10 cellular contexts compared by ENCODE assay signal in genomic region chr4:40990202-40990898, GRCh38.
A peak's percentile ranks its signal among the peaks of the same experiment; 100 is the strongest.
DNase-seq lines count a peak whose midpoint lies in the region; ATAC-seq and TF ChIP-seq lines count a peak whose summit lies in the region.
"Had no signal": no experiment of that assay in that cellular context is flagged by ENCODE, and none has a peak within 500 bp of the region (broad histone marks: within the 10 kb centered on the region; RNA-seq: fewer than 3 reads in every experiment).

No MANE protein-coding gene starts in this region.

- no peaks in the 10 kb centered on the region for H4K20me1 ChIP-seq in osteoblast (ENCODE audit: insufficient read depth, low read length)

- H3K4me3 ChIP-seq in GM12864 (ENCODE audit: low read depth, low read length) (no peak overlapping the region), choroid plexus epithelial cell (ENCODE audit: low read depth, low read length) (no peak overlapping the region), osteoblast (ENCODE audit: insufficient read depth, low read length) (peak overlapping the region; percentile 4)
- H3K4me3 ChIP-seq: prostate gland, stomach had no signal

- H3K9me3 ChIP-seq in osteoblast (ENCODE audit: low read depth, low read length) = no peaks in the 10 kb centered on the region
- H3K9me3 ChIP-seq: prostate gland, stomach had no signal

- H3K36me3 ChIP-seq in osteoblast (ENCODE audit: insufficient read depth, low read length) = no peaks in the 10 kb centered on the region
- H3K36me3 ChIP-seq: prostate gland, stomach had no signal

- no peak for TF ChIP-seq CTCF in GM12864 (IDR thresholded peaks at IDR 0.05; ENCODE audit: low read depth, low read length, missing control alignments)
- no peak for TF ChIP-seq CTCF in choroid plexus epithelial cell (conservative IDR thresholded peaks at IDR 0.05; ENCODE audit: low read depth, low read length)
- no peak for TF ChIP-seq CTCF in osteoblast (IDR thresholded peaks at IDR 0.05; ENCODE audit: extremely low read depth, low read depth, low read length)

- H3K27ac ChIP-seq in osteoblast (ENCODE audit: low read depth, low read length) = peak overlapping the region; percentile 88
- H3K27ac ChIP-seq: prostate gland, stomach had no signal

- DNase-seq in GM12864 (ENCODE audit: low read depth) = peak; percentile 55
- DNase-seq in NAMALWA (ENCODE audit: low spot score) = peak; percentile 77
- peak; percentile 97 for DNase-seq in choroid plexus epithelial cell (ENCODE audit: low read depth)
- peak; percentile 66 for DNase-seq in osteoblast (ENCODE audit: insufficient read length, low spot score, missing footprints)
- DNase-seq in NCI-H1417 treated with DMSO at 0.1 percent for 48 hours (lab: John Stamatoyannopoulos, UW) = no peak
- no peak for DNase-seq in NCI-H774 (lab: John Stamatoyannopoulos, UW)
- no peak for DNase-seq in GOT3 (lab: John Stamatoyannopoulos, UW)
- DNase-seq: stomach had no signal

- no peak for ATAC-seq in HG03280 (IDR thresholded peaks at IDR 0.05; ENCODE audit: unreplicated experiment)

- H3K4me1 ChIP-seq in osteoblast (ENCODE audit: insufficient read depth, low read length) = peaks cover 47% of the 10 kb centered on the region
- H3K4me1 ChIP-seq: prostate gland had no signal

- peaks cover 43% of the 10 kb centered on the region for H3K79me2 ChIP-seq in osteoblast (ENCODE audit: insufficient read depth, low read length)

- H3K4me2 ChIP-seq in osteoblast (ENCODE audit: insufficient read depth, low read length) = peak overlapping the region; percentile 62

- H2AFZ ChIP-seq in osteoblast (ENCODE audit: low read length) = no peak overlapping the region

- H3K27me3 ChIP-seq in osteoblast (ENCODE audit: insufficient read depth, low read length) = no peaks in the 10 kb centered on the region
- H3K27me3 ChIP-seq: stomach had no signal

Comparison
In these comparisons a context has a peak if more than half of its experiments do, and no peak if none do; other contexts are left out.
1. DNase-seq: peak in GM12864 (single experiment), NAMALWA (single experiment), choroid plexus epithelial cell (single experiment) and osteoblast (single experiment); none in NCI-H1417 treated with DMSO at 0.1 percent for 48 hours (single experiment), NCI-H774 (single experiment) and GOT3 (single experiment).